In the genomic region with DNA sequence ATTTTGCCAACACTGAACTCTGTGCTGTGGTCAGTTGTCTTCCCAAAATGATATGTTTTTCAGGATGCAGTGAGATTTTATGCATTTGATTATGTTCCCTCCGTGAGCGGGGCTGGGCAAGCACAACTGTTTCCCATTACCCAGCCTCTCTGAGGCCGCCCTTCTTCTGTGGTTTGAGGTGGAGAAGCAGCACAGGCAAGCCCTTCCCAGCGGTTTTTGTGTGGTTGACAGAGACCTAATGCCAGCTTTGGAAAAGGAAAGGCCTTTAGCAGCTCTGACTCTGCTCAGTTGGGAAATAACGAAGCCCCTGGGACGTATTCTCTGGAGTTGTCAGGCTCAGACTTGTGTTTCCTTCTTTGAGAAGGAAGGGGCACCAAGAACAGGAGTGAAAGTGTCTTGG, we compare ENCODE assay signal across 13 cellular contexts. TPM values are rescaled to one million over a fixed set of nuclear protein-coding genes. Genes with fewer than 3 reads are reported as not detected.
DNase-seq lines count a peak whose midpoint lies in the region; ATAC-seq and TF ChIP-seq lines count a peak whose summit lies in the region.
"Had no signal": no experiment of that assay in that cellular context is flagged by ENCODE, and none has a peak within 500 bp of the region (broad histone marks: within the 10 kb centered on the region; RNA-seq: fewer than 3 reads in every experiment).

No MANE protein-coding gene starts in this region.

- in situ Hi-C loops in G401 (cut with HindIII; ENCODE audit: low sequenced_read_pairs): no loop called here

- TF ChIP-seq CTCF in HL-60 (IDR thresholded peaks at IDR 0.05; ENCODE audit: insufficient read depth, low read length): no peak

- peak overlapping the region; percentile 47 for H3K27ac ChIP-seq in HL-60 (replicated peaks)
- H3K27ac ChIP-seq: ascending aorta, upper lobe of left lung had no signal

- DNase-seq in AG08395 (ENCODE audit: low spot score): peak; percentile 66
- DNase-seq in HL-60 (ENCODE audit: low read depth in 1 of 2, low spot score in 1 of 2): peak in 1 of 2 experiments; percentile 86
- DNase-seq in activated CD8-positive, alpha-beta T cell treated with anti-CD3 and anti-CD28 coated beads, Interleukin-2, amount 10 ng/mL, durations not matched to agents 7 days and 5 days: no peak
- DNase-seq in immature natural killer cell: peak in 2 of 3 donors; percentile 47 to 58
- no peak for DNase-seq in iPS-NIHi7 (ENCODE audit: extremely low spot score)
- no peak for DNase-seq in hippocampal formation (lab: John Stamatoyannopoulos, UW)
- DNase-seq in G401 (ENCODE audit: low spot score): no peak
- no peak for DNase-seq in kidney glomerular epithelial cell (lab: John Stamatoyannopoulos, UW)
- DNase-seq: COR-L47; midbrain; stimulated activated CD4-positive, alpha-beta T cell treated with anti-CD3 and anti-CD28 coated beads, Interleukin-1b, Interleukin-23, amount 100 ng/mL, for 48 hours; upper lobe of left lung had no signal

- no peaks in the 10 kb centered on the region for H3K9me3 Mint-ChIP-seq in activated CD8-positive, alpha-beta T cell treated with anti-CD3 and anti-CD28 coated beads, Interleukin-2, amount 10 ng/mL, durations not matched to agents 7 days and 5 days (ENCODE audit: insufficient read depth)
- peaks cover 0 to 9% (median 0%) of the 10 kb centered on the region in 6 donors for H3K9me3 Mint-ChIP-seq in immature natural killer cell

- peak overlapping the region; percentile 46 for H3K4me3 Mint-ChIP-seq in activated CD8-positive, alpha-beta T cell treated with anti-CD3 and anti-CD28 coated beads, Interleukin-2, amount 10 ng/mL, durations not matched to agents 7 days and 5 days
- H3K4me3 Mint-ChIP-seq in immature natural killer cell: peak overlapping the region; percentile 67 to 87 (median 73)

- H3K27me3 Mint-ChIP-seq in activated CD8-positive, alpha-beta T cell treated with anti-CD3 and anti-CD28 coated beads, Interleukin-2, amount 10 ng/mL, durations not matched to agents 7 days and 5 days (ENCODE audit: low read depth): no peaks in the 10 kb centered on the region
- H3K27me3 Mint-ChIP-seq in immature natural killer cell (ENCODE audit: low read depth in 3 of 3): peaks cover 2 to 25% (median 7%) of the 10 kb centered on the region in 3 donors

- peak; percentile 60 for ATAC-seq in activated CD8-positive, alpha-beta T cell treated with anti-CD3 and anti-CD28 coated beads, Interleukin-2, amount 10 ng/mL, durations not matched to agents 7 days and 5 days

- no peak overlapping the region for H3K4me3 ChIP-seq in HL-60 (replicated peaks; ENCODE audit: insufficient read depth, low read length)
- H3K4me3 ChIP-seq: ascending aorta, upper lobe of left lung had no signal

- H3K27ac Mint-ChIP-seq in activated CD8-positive, alpha-beta T cell treated with anti-CD3 and anti-CD28 coated beads, Interleukin-2, amount 10 ng/mL, durations not matched to agents 7 days and 5 days: peak overlapping the region; percentile 19
- peak overlapping the region in 5 of 6 donors; percentile 70 to 85 (median 83) for H3K27ac Mint-ChIP-seq in immature natural killer cell

- POLR2A ChIA-PET in activated CD8-positive, alpha-beta T cell treated with anti-CD3 and anti-CD28 coated beads, Interleukin-2, amount 10 ng/mL, durations not matched to agents 7 days and 5 days (lab: Charles Lee): interaction anchor here (1.3 to 2.0 kb wide), 2 partner anchors 9 to 13 kb away, joined by 6 to 10 read pairs; no protein-coding TSS in a partner anchor

- peaks cover 71% of the 10 kb centered on the region for H3K4me1 Mint-ChIP-seq in activated CD8-positive, alpha-beta T cell treated with anti-CD3 and anti-CD28 coated beads, Interleukin-2, amount 10 ng/mL, durations not matched to agents 7 days and 5 days (ENCODE audit: low read depth)
- H3K4me1 Mint-ChIP-seq in immature natural killer cell: peaks cover 75 to 98% of the 10 kb centered on the region in 2 donors

- CTCF ChIA-PET in activated CD8-positive, alpha-beta T cell treated with anti-CD3 and anti-CD28 coated beads, Interleukin-2, amount 10 ng/mL, durations not matched to agents 7 days and 5 days (lab: Charles Lee): interaction anchor here (0.7 to 3.6 kb wide), 5 partner anchors 15 to 48 kb away, joined by 3 to 16 read pairs (median 3); a partner anchor contains a TSS

- H3K27me3 ChIP-seq in HL-60 (ENCODE audit: insufficient read depth, poor library complexity, severe bottlenecking): no peaks in the 10 kb centered on the region
- H3K27me3 ChIP-seq: ascending aorta, upper lobe of left lung had no signal

- peaks cover 4% of the 10 kb centered on the region for H3K36me3 Mint-ChIP-seq in activated CD8-positive, alpha-beta T cell treated with anti-CD3 and anti-CD28 coated beads, Interleukin-2, amount 10 ng/mL, durations not matched to agents 7 days and 5 days (ENCODE audit: low read depth)
- no peaks in the 10 kb centered on the region for H3K36me3 Mint-ChIP-seq in immature natural killer cell

RNA-seq across cellular contexts. Expression of a gene that starts 20.7 kb away (rescaled TPM):
- 10 to 100 TPM; 97.1 to 98.4 TPM for total RNA-seq in activated CD8-positive, alpha-beta T cell treated with anti-CD3 and anti-CD28 coated beads, Interleukin-2, amount 10 ng/mL, durations not matched to agents 7 days and 5 days
- polyA plus RNA-seq in immature natural killer cell: 100 to 1,000 TPM; 212 to 318 (median 231) TPM
- total RNA-seq in G401 (2014; rRNA removed; shearing (Covaris generic)): 10.8 and 43.0 TPM in 2 replicates

Comparison
In these comparisons a context has a peak if more than half of its experiments do, and no peak if none do; other contexts are left out.
1. DNase-seq: peak in AG08395 (single experiment) and immature natural killer cell (2 of 3); none in activated CD8-positive, alpha-beta T cell treated with anti-CD3 and anti-CD28 coated beads, Interleukin-2, amount 10 ng/mL, durations not matched to agents 7 days and 5 days (single experiment), iPS-NIHi7 (single experiment), hippocampal formation (0 of 2), G401 (single experiment) and kidney glomerular epithelial cell (single experiment).